Comparison of ENCODE assay signal across 7 cellular contexts in genomic region chr11:10309163-10310093, GRCh38. TPM values are rescaled to one million over a fixed set of nuclear protein-coding genes. Genes with fewer than 3 reads are reported as not detected.
DNase-seq lines count a peak whose midpoint lies in the region; ATAC-seq and TF ChIP-seq lines count a peak whose summit lies in the region.

No MANE protein-coding gene starts in this region.

- peak overlapping the region; percentile 29 for H3K9ac ChIP-seq in HUES48 (ENCODE audit: low read depth, low read length)

- H3K27ac Mint-ChIP-seq in activated T-helper 17 cell treated with anti-CD3 and anti-CD28 coated beads, Interleukin-2, amount 50 U/mL, for 72 hours, result peak overlapping the region; percentile 97
- peak overlapping the region in 1 of 7 donors; percentile 83 for H3K27ac Mint-ChIP-seq in CD4-positive, alpha-beta memory T cell
- no peak overlapping the region for H3K27ac Mint-ChIP-seq in immature natural killer cell

- H3K4me1 ChIP-seq in HUES48 (ENCODE audit: control insufficient read depth, insufficient read depth, low read length), result peaks cover 29% of the 10 kb centered on the region
- H3K4me1 ChIP-seq in testis, result peaks cover 42% of the 10 kb centered on the region
- H3K4me1 ChIP-seq in CD4-positive, alpha-beta memory T cell (ENCODE audit: insufficient read depth, low read length), result peaks cover 40% of the 10 kb centered on the region

- H3K27ac ChIP-seq in HUES48 (ENCODE audit: low read depth, low read length) (peak overlapping the region; percentile 92), testis (peak overlapping the region in 1 of 2 donors; percentile 16), coronary artery (peak overlapping the region in 1 of 2 donors; percentile 57)
- no peak overlapping the region for H3K27ac ChIP-seq in CD4-positive, alpha-beta memory T cell (ENCODE audit: low read depth, low read length)

- DNase-seq in hypothalamus (lab: John Stamatoyannopoulos, UW), result peak in 30 of 51 donors; percentile 16 to 77 (median 52)
- DNase-seq in testis, result peak; percentile 49
- DNase-seq in CD4-positive, alpha-beta memory T cell, result no peak
- no peak for DNase-seq in coronary artery (ENCODE audit: low spot score)
- DNase-seq in immature natural killer cell, result no peak

- POLR2A ChIA-PET in CD4-positive, alpha-beta memory T cell (lab: Charles Lee; ENCODE audit: partially characterized antibody), result interaction anchor here (0.9 to 2.2 kb wide), 2 partner anchors 11 to 99 kb away, joined by 3 to 6 read pairs; no protein-coding TSS in a partner anchor

- H3K36me3 Mint-ChIP-seq in activated T-helper 17 cell treated with anti-CD3 and anti-CD28 coated beads, Interleukin-2, amount 50 U/mL, for 72 hours (ENCODE audit: low read depth), result peaks cover 39% of the 10 kb centered on the region
- H3K36me3 Mint-ChIP-seq in CD4-positive, alpha-beta memory T cell, result no peaks in the 10 kb centered on the region
- no peaks in the 10 kb centered on the region for H3K36me3 Mint-ChIP-seq in immature natural killer cell

- H3K27me3 ChIP-seq in HUES48 (ENCODE audit: control insufficient read depth, insufficient read depth, low read length) (peaks cover 35% of the 10 kb centered on the region), testis (no peaks in the 10 kb centered on the region)
- peaks cover 19% of the 10 kb centered on the region for H3K27me3 ChIP-seq in CD4-positive, alpha-beta memory T cell (ENCODE audit: insufficient read depth, low read length)

- intact Hi-C loops in testis (cut with DNase I; ENCODE audit: low total_unique reads), result loop anchor here (5.0 kb wide), 1 partner anchor 552 kb away; no protein-coding TSS in a partner anchor
- intact Hi-C loops in CD4-positive, alpha-beta memory T cell (cut with micrococcal nuclease), result loop anchor here (10.0 kb wide), 2 partner anchors 55 to 145 kb away; partner anchors contain the start of gene AMPD3

- H3K9me3 Mint-ChIP-seq in activated T-helper 17 cell treated with anti-CD3 and anti-CD28 coated beads, Interleukin-2, amount 50 U/mL, for 72 hours, result no peaks in the 10 kb centered on the region
- H3K9me3 Mint-ChIP-seq in CD4-positive, alpha-beta memory T cell, result no peaks in the 10 kb centered on the region
- peaks cover 0 to 3% (median 0%) of the 10 kb centered on the region in 6 donors for H3K9me3 Mint-ChIP-seq in immature natural killer cell

- WGBS in testis, 2 donors, result 38% methylated on average over 11 to 12 of the region's 12 CpGs

- H3K4me3 ChIP-seq in HUES48 (ENCODE audit: low read depth, low read length) (0 out of 2 replicates have a peak overlapping the region, but pooled peaks have one; percentile 7), testis (no peak overlapping the region), coronary artery (no peak overlapping the region)
- H3K4me3 ChIP-seq in CD4-positive, alpha-beta memory T cell (ENCODE audit: low read length in 2 of 2), result no peak overlapping the region

- TF ChIP-seq CTCF in testis (IDR thresholded peaks at IDR 0.05), result no peak
- no peak for TF ChIP-seq CTCF in coronary artery (IDR thresholded peaks at IDR 0.05)

- peak overlapping the region; percentile 94 for H3K4me3 Mint-ChIP-seq in activated T-helper 17 cell treated with anti-CD3 and anti-CD28 coated beads, Interleukin-2, amount 50 U/mL, for 72 hours
- no peak overlapping the region for H3K4me3 Mint-ChIP-seq in CD4-positive, alpha-beta memory T cell
- no peak overlapping the region for H3K4me3 Mint-ChIP-seq in immature natural killer cell

- no peak for TF ChIP-seq POLR2A in testis (IDR thresholded peaks at IDR 0.05)

- CTCF ChIA-PET in CD4-positive, alpha-beta memory T cell (lab: Charles Lee; ENCODE audit: partially characterized antibody), result interaction anchor here (0.9 to 12.8 kb wide), 7 partner anchors 13 to 561 kb away, joined by 3 to 349 read pairs (median 38); partner anchors contain the start of gene SBF2

- H3K36me3 ChIP-seq in HUES48 (ENCODE audit: control insufficient read depth, insufficient read depth, low read length) (peaks cover 11% of the 10 kb centered on the region; the same call in 1 of the 2 replicates), testis (ENCODE audit: low read depth, missing control alignments) (no peaks in the 10 kb centered on the region)
- no peaks in the 10 kb centered on the region for H3K36me3 ChIP-seq in CD4-positive, alpha-beta memory T cell (ENCODE audit: insufficient read depth, low read length)

- H3K27me3 Mint-ChIP-seq in activated T-helper 17 cell treated with anti-CD3 and anti-CD28 coated beads, Interleukin-2, amount 50 U/mL, for 72 hours, result peaks cover 17% of the 10 kb centered on the region
- peaks cover 15 to 21% of the 10 kb centered on the region in 2 donors for H3K27me3 Mint-ChIP-seq in CD4-positive, alpha-beta memory T cell
- peaks cover 16 to 37% (median 21%) of the 10 kb centered on the region in 3 donors for H3K27me3 Mint-ChIP-seq in immature natural killer cell (ENCODE audit: low read depth in 3 of 3)

- H3K9me3 ChIP-seq in HUES48 (ENCODE audit: control insufficient read depth, insufficient read depth, low read length) (no peaks in the 10 kb centered on the region), testis (no peaks in the 10 kb centered on the region)
- H3K9me3 ChIP-seq in CD4-positive, alpha-beta memory T cell (ENCODE audit: control insufficient read depth in 1 of 2, low read length in 2 of 2), result no peaks in the 10 kb centered on the region

- peaks cover 13% of the 10 kb centered on the region for H3K4me1 Mint-ChIP-seq in activated T-helper 17 cell treated with anti-CD3 and anti-CD28 coated beads, Interleukin-2, amount 50 U/mL, for 72 hours
- H3K4me1 Mint-ChIP-seq in CD4-positive, alpha-beta memory T cell, result peaks cover 14 to 35% (median 24%) of the 10 kb centered on the region in 4 donors
- H3K4me1 Mint-ChIP-seq in immature natural killer cell, result peaks cover 32 to 41% of the 10 kb centered on the region in 2 donors

- ATAC-seq in activated T-helper 17 cell treated with anti-CD3 and anti-CD28 coated beads, Interleukin-2, amount 50 U/mL, for 72 hours (replicated peaks), result peak; percentile 15

RNA-seq across cellular contexts. Expression of gene ADM, which starts 4.6 kb away (rescaled TPM):
- 100 to 1,000 TPM in 1 of 2 donors, 10 to 100 TPM in 1; 11.7 to 100 TPM for total RNA-seq in activated T-helper 17 cell treated with anti-CD3 and anti-CD28 coated beads, Interleukin-2, amount 50 U/mL, for 72 hours
- total RNA-seq in testis, result 10 to 100 TPM in 1 of 2 donors, 1 to 10 TPM in 1; 3.5 to 13.1 TPM
- 3.7 TPM for polyA plus RNA-seq in testis (ENCODE audit: insufficient read depth, low read depth, low replicate concordance)
- total RNA-seq in CD4-positive, alpha-beta memory T cell, result under 1 TPM; 0.49 to 0.53 TPM
- polyA plus RNA-seq in CD4-positive, alpha-beta memory T cell, result under 1 TPM in 1 of 2 donors, not detected in 1; 0.31 TPM
- 1 to 10 TPM in 1 of 3 donors, under 1 TPM in 2; 0.19 to 2.1 (median 0.20) TPM for polyA plus RNA-seq in immature natural killer cell

RNA-seq across cellular contexts. Expression of gene SBF2, which starts 15.4 kb away (rescaled TPM):
- 10 to 100 TPM; 33.3 to 42.5 TPM for total RNA-seq in activated T-helper 17 cell treated with anti-CD3 and anti-CD28 coated beads, Interleukin-2, amount 50 U/mL, for 72 hours
- total RNA-seq in testis, result 10 to 100 TPM; 48.7 to 52.8 TPM
- polyA plus RNA-seq in testis (ENCODE audit: insufficient read depth, low read depth, low replicate concordance), result 27.8 TPM
- 10 to 100 TPM; 13.8 to 15.4 TPM for total RNA-seq in CD4-positive, alpha-beta memory T cell
- 1 to 10 TPM in 1 of 2 donors, under 1 TPM in 1; 0.50 to 6.7 TPM for polyA plus RNA-seq in CD4-positive, alpha-beta memory T cell
- 1 to 10 TPM; 3.2 to 6.9 (median 4.7) TPM for polyA plus RNA-seq in immature natural killer cell

Comparison
In these comparisons a context has a peak if more than half of its experiments do, and no peak if none do; other contexts are left out.
1. DNase-seq: peak in hypothalamus (30 of 51) and testis (single experiment); none in CD4-positive, alpha-beta memory T cell (0 of 5), coronary artery (single experiment) and immature natural killer cell (0 of 3).